8 cellular contexts compared by ENCODE assay signal in the genomic region with DNA sequence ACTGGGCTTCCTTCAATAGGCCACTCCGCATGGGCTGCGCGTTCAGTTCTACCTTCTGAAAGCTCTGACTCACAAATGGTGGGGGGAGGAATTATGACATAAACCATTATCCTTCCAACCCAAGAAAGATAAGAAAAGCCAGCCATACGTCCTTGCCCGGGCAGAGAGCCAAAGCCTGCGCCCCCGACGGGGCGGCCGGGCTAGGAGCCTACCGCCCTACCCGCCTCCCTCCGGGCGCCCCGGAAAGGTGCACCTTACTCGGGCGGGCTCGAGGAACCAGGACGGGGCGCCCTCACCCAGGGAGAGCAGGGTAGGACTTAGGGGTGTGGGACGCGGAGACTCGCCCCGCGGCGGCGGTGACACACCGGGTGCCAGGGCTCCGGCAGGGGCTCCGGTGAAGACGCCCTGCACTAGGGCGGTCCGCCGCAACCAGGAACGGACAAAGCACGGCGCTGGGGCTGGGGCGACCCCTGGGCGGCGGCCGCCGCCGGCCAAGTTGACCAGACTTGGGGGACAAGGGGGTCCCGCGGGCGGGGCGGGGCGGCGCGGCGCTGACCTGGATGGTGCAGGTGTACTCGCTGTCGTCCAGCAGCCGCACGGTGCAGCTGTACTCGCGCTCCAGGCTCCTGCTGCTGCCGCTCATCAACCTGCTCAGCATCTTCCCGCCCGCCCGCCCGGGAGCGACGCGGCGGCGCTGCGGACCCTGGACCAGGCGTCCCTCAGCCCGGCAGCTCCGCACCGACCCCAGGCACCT. TPM values are rescaled to one million over a fixed set of nuclear protein-coding genes. Genes with fewer than 3 reads are reported as not detected.
DNase-seq lines count a peak whose midpoint lies in the region; ATAC-seq and TF ChIP-seq lines count a peak whose summit lies in the region.

No MANE protein-coding gene starts in this region.

- ATAC-seq in GM19397 (IDR thresholded peaks at IDR 0.05; ENCODE audit: unreplicated experiment): peak; percentile 35

- DNase-seq in BE2C (peak; percentile 86), HK-2 (ENCODE audit: unreplicated experiment) (peak; percentile 63), T-helper 9 cell (peak; percentile 21), brain microvascular endothelial cell (peak; percentile 90), iris pigment epithelial cell (ENCODE audit: low read depth) (peak; percentile 84), AML-193 (lab: John Stamatoyannopoulos, UW) (no peak)
- DNase-seq in stimulated activated CD4-positive, alpha-beta T cell treated with anti-CD3 and anti-CD28 coated beads, Interleukin-12 subunit alpha, Interleukin-12 subunit beta, amount 100 ng/mL, for 48 hours (ENCODE audit: low read depth in 2 of 3, low spot score in 1 of 3): peak; percentile 8 to 19 (median 15)

- H3K27ac ChIP-seq in brain microvascular endothelial cell: peak overlapping the region; percentile 75

- no peaks in the 10 kb centered on the region for H3K27me3 ChIP-seq in BE2C
- no peaks in the 10 kb centered on the region for H3K27me3 ChIP-seq in brain microvascular endothelial cell (replicated peaks)

- H3K36me3 ChIP-seq in BE2C (no peaks in the 10 kb centered on the region), brain microvascular endothelial cell (replicated peaks) (no peaks in the 10 kb centered on the region)

- H3K9me3 ChIP-seq in BE2C: no peaks in the 10 kb centered on the region

- no peaks in the 10 kb centered on the region for H3K4me1 ChIP-seq in BE2C

- H3K4me3 ChIP-seq in BE2C (ENCODE audit: low read depth, low read length): peak overlapping the region; percentile 83
- H3K4me3 ChIP-seq in brain microvascular endothelial cell (ENCODE audit: low read depth, low read length): peak overlapping the region; percentile 75

- in situ Hi-C loops in brain microvascular endothelial cell (cut with HindIII; ENCODE audit: low pct_ligation_motif_present, low sequenced_read_pairs): no loop called here

- TF ChIP-seq CTCF in BE2C (IDR thresholded peaks at IDR 0.05; ENCODE audit: low read depth, low read length) (no peak; the same call in 1 of the 2 replicates), brain microvascular endothelial cell (IDR thresholded peaks at IDR 0.05; ENCODE audit: low read depth, low read length, missing control alignments) (peak; percentile 12)

RNA-seq across cellular contexts. Expression of a gene that starts 0.5 kb away (rescaled TPM):
- 5.0 TPM for polyA plus RNA-seq in BE2C (2012; ENCODE audit: insufficient read depth, insufficient read length, low read depth)

Comparison
In these comparisons a context has a peak if more than half of its experiments do, and no peak if none do; other contexts are left out.
1. DNase-seq: peak in BE2C (single experiment), HK-2 (single experiment), T-helper 9 cell (single experiment), brain microvascular endothelial cell (single experiment), iris pigment epithelial cell (single experiment) and stimulated activated CD4-positive, alpha-beta T cell treated with anti-CD3 and anti-CD28 coated beads, Interleukin-12 subunit alpha, Interleukin-12 subunit beta, amount 100 ng/mL, for 48 hours (3 of 3); none in AML-193 (0 of 2).